ENCODE assay signal across 7 cellular contexts in the genomic region with DNA sequence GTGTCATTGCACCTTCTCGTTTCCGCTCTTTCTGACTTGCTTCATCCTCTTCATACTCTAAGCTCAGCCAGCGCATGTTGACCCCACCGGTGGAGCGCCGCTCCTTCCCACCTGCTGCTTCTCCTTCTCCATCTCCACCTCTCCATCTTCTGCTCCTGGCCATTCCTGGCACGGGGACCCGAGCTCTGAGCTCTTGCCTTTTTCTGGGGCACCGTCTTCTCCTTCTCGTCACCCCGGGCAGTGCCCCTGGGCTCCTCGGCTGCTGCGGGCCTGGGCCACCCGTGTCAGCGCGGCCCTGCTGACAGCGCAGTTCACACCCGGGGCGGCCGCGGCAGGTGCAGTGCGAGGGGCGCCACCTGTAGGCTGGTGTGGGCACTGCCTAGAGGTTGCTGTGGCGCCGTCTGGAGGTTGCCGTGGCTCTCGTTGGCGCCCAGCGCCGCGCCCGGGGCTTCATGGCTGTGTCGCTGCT. TPM values are rescaled to one million over a fixed set of nuclear protein-coding genes. Genes with fewer than 3 reads are reported as not detected.
DNase-seq lines count a peak whose midpoint lies in the region; ATAC-seq and TF ChIP-seq lines count a peak whose summit lies in the region.
"Not testable (repeated sequence)": the region's sequence is repeated elsewhere in the genome, so short reads cannot be mapped to it uniquely, and the experiment has no call there.

No MANE protein-coding gene starts in this region.

- H3K4me3 ChIP-seq in body of pancreas, right lobe of liver: not testable (repeated sequence)

- WGBS in body of pancreas, 2 donors, result 13 to 28% methylated on average over 12 to 21 of the region's 33 CpGs
- 11% methylated on average over 21 of the region's 33 CpGs for WGBS in right lobe of liver (ENCODE audit: insufficient coverage, low coverage, low lambda C conversion rate, missing lambda C conversion rate)

- H3K9me3 ChIP-seq in body of pancreas, right lobe of liver: not testable (repeated sequence)

- intact Hi-C loops in body of pancreas (cut with DNase I); right lobe of liver (cut with DNase I): not testable (repeated sequence)

- H3K36me3 ChIP-seq in body of pancreas (replicated peaks in 1 of 2; ENCODE audit: insufficient read depth in 1 of 2, low read depth in 2 of 2); right lobe of liver: not testable (repeated sequence)

- TF ChIP-seq POLR2A in body of pancreas (IDR thresholded peaks at IDR 0.05); right lobe of liver (IDR thresholded peaks at IDR 0.05): not testable (repeated sequence)

- H3K27me3 ChIP-seq in body of pancreas, right lobe of liver: not testable (repeated sequence)

- peak; percentile 21 to 32 for DNase-seq in activated CD4-positive, alpha-beta T cell treated with anti-CD3 and anti-CD28 coated beads, Interleukin-2, amount 50 U/mL, for 4 hours
- peak in 3 of 4 donors; percentile 7 to 65 (median 41) for DNase-seq in body of pancreas
- peak in 2 of 3 donors; percentile 52 to 54 for DNase-seq in right lobe of liver
- DNase-seq in stimulated activated CD4-positive, alpha-beta T cell treated with anti-CD3 and anti-CD28 coated beads, Interleukin-2, amount 100 ng/mL, for 4 hours (ENCODE audit: low read depth), result peak; percentile 28

- H3K27ac ChIP-seq in body of pancreas, right lobe of liver: not testable (repeated sequence)

- ATAC-seq in GM19324 (IDR thresholded peaks at IDR 0.05; ENCODE audit: low FRiP score, unreplicated experiment), result peak; percentile 94
- peak; percentile 93 for ATAC-seq in HG02678 (IDR thresholded peaks at IDR 0.05; ENCODE audit: unreplicated experiment)
- ATAC-seq in HG03571 (IDR thresholded peaks at IDR 0.05; ENCODE audit: unreplicated experiment), result peak; percentile 89
- peak; percentile 98 for ATAC-seq in body of pancreas
- peak; percentile 99 to 100 (median 100) for ATAC-seq in right lobe of liver

- not testable (repeated sequence) for H3K4me1 ChIP-seq in body of pancreas, right lobe of liver

- not testable (repeated sequence) for TF ChIP-seq CTCF in body of pancreas (IDR thresholded peaks at IDR 0.05)
- TF ChIP-seq CTCF in right lobe of liver (IDR thresholded peaks at IDR 0.05), result peak in 2 of 4 donors; percentile 10 to 25

RNA-seq across cellular contexts. Expression of gene NPIPB9, which starts 1.6 kb away (rescaled TPM):
- total RNA-seq in body of pancreas (1 to 10 TPM in 1 of 2 donors, not detected in 1; 6.7 TPM), right lobe of liver (1 to 10 TPM in 3 of 6 experiments, under 1 TPM in 3; 0.40 to 3.4 (median 0.91) TPM)

RNA-seq across cellular contexts. Expression of gene EIF3C, which starts 38.8 kb away (rescaled TPM):
- total RNA-seq in body of pancreas (100 to 1,000 TPM; 145 to 314 TPM), right lobe of liver (100 to 1,000 TPM; 145 to 260 (median 203) TPM)
